Comparison of ENCODE assay signal across 13 cellular contexts in genomic region chr6:39218868-39219567, GRCh38. TPM values are rescaled to one million over a fixed set of nuclear protein-coding genes. Genes with fewer than 3 reads are reported as not detected.
DNase-seq lines count a peak whose midpoint lies in the region; ATAC-seq and TF ChIP-seq lines count a peak whose summit lies in the region.
"Had no signal": no experiment of that assay in that cellular context is flagged by ENCODE, and none has a peak within 500 bp of the region (broad histone marks: within the 10 kb centered on the region; RNA-seq: fewer than 3 reads in every experiment).

No MANE protein-coding gene starts in this region.

- H3F3A ChIP-seq in PC-9 (ENCODE audit: insufficient read depth, low read depth): peaks cover 12% of the 10 kb centered on the region

- no peak overlapping the region for H3K27ac ChIP-seq in BLaER1 treated with 17β-estradiol and CSF1 and Interleukin-3, amounts not matched to agents 10 nM and 100 nM
- H3K27ac ChIP-seq in PC-9: no peak overlapping the region

- H3K27me3 ChIP-seq in BLaER1 treated with 17β-estradiol and CSF1 and Interleukin-3, amounts not matched to agents 10 nM and 100 nM: no peaks in the 10 kb centered on the region
- H3K27me3 ChIP-seq in PC-9 (ENCODE audit: insufficient read depth, low read depth): no peaks in the 10 kb centered on the region

- no peak overlapping the region for H3K9ac ChIP-seq in BLaER1 treated with 17β-estradiol and CSF1 and Interleukin-3, amounts not matched to agents 10 nM and 100 nM

- H2AFZ ChIP-seq in PC-9: no peak overlapping the region

- DNase-seq in PC-9 (no peak), fibroblast of the aortic adventitia (ENCODE audit: low read depth) (peak; percentile 11), hypothalamus (lab: John Stamatoyannopoulos, UW) (no peak), DMS 273 treated with DMSO at 0.1 percent for 48 hours (lab: John Stamatoyannopoulos, UW) (no peak), AG08395 (ENCODE audit: low spot score) (no peak), SHP77 treated with DMSO at 0.1 percent for 48 hours (lab: John Stamatoyannopoulos, UW) (no peak)
- DNase-seq: activated gamma-delta T cell, glutamatergic neuron, NCI-H774 had no signal

- no TSS peak for BruUV-seq in PC-9 (replicated peaks; lab: Mats Ljungman, UMichigan)

- no peak overlapping the region for H3K4me3 ChIP-seq in BLaER1 treated with 17β-estradiol and CSF1 and Interleukin-3, amounts not matched to agents 10 nM and 100 nM
- H3K4me3 ChIP-seq in PC-9 (no peak overlapping the region), fibroblast of the aortic adventitia (ENCODE audit: low read depth, low read length) (no peak overlapping the region)

- H3K9me3 ChIP-seq in BLaER1 treated with 17β-estradiol and CSF1 and Interleukin-3, amounts not matched to agents 10 nM and 100 nM (replicated peaks in 1 of 11): peaks cover 0 to 13% (median 0%) of the 10 kb centered on the region in 11 experiments; a peak in 4 of 22 replicates
- H3K9me3 ChIP-seq in PC-9 (ENCODE audit: insufficient read depth, low read depth): no peaks in the 10 kb centered on the region

- TF ChIP-seq CTCF in PC-9 (conservative IDR thresholded peaks at IDR 0.05) (no peak), fibroblast of the aortic adventitia (IDR thresholded peaks at IDR 0.05; ENCODE audit: insufficient read depth, low read length) (no peak)

- peak; percentile 44 for ATAC-seq in GM21786 (IDR thresholded peaks at IDR 0.05; ENCODE audit: unreplicated experiment)

- H3K36me3 ChIP-seq in BLaER1 treated with 17β-estradiol and CSF1 and Interleukin-3, amounts not matched to agents 10 nM and 100 nM: no peaks in the 10 kb centered on the region
- H3K36me3 ChIP-seq in PC-9 (ENCODE audit: low read depth): peaks cover 13% of the 10 kb centered on the region

- no peaks in the 10 kb centered on the region for H4K20me1 ChIP-seq in BLaER1 treated with 17β-estradiol and CSF1 and Interleukin-3, amounts not matched to agents 10 nM and 100 nM
- H4K20me1 ChIP-seq in PC-9 (ENCODE audit: insufficient read depth): peaks cover 44% of the 10 kb centered on the region

- no peaks in the 10 kb centered on the region for H3K9me2 ChIP-seq in PC-9 (ENCODE audit: insufficient read depth)

- H3K4me1 ChIP-seq in BLaER1 treated with 17β-estradiol and CSF1 and Interleukin-3, amounts not matched to agents 10 nM and 100 nM: peaks cover 0 to 17% (median 12%) of the 10 kb centered on the region in 10 experiments; a peak in 15 of 20 replicates
- H3K4me1 ChIP-seq in PC-9 (replicated peaks; ENCODE audit: insufficient read depth): peaks cover 57% of the 10 kb centered on the region

- intact Hi-C loops in PC-9 (cut with micrococcal nuclease; ENCODE audit: unreplicated experiment): no loop called here

- CTCF ChIA-PET in PC-9 (lab: Charles Lee): interaction anchor here (0.7 kb wide), 1 partner anchor 39 kb away, joined by 4 read pairs; no protein-coding TSS in a partner anchor

- POLR2A ChIA-PET in PC-9 (lab: Charles Lee; ENCODE audit: unreplicated experiment): no interaction called here

- peaks cover 89% of the 10 kb centered on the region for H3K79me2 ChIP-seq in PC-9 (ENCODE audit: low read depth)

- peak overlapping the region in 6 of 11 experiments; percentile 0 to 35 (median 19); a peak in 5 of 22 replicates for H3K4me2 ChIP-seq in BLaER1 treated with 17β-estradiol and CSF1 and Interleukin-3, amounts not matched to agents 10 nM and 100 nM
- H3K4me2 ChIP-seq in PC-9: peak overlapping the region; percentile 9; the same call in 1 of the 2 replicates

RNA-seq across cellular contexts. Expression of gene KCNK5, which starts 10.3 kb away (rescaled TPM):
- total RNA-seq in PC-9 (2021) (11.9 and 14.3 TPM in 2 replicates), fibroblast of the aortic adventitia (ENCODE audit: low replicate concordance) (under 0.01 TPM in 1 of 2 replicates, not detected in the other)
- total RNA-seq: dermis microvascular lymphatic vessel endothelial cell, LHCN-M2 had no signal

Comparison
In these comparisons a context has a peak if more than half of its experiments do, and no peak if none do; other contexts are left out.
1. RNA of gene KCNK5, which starts 10.3 kb away (total RNA-seq): 11.9 to 14.3 TPM in PC-9; under 0.01 TPM in fibroblast of the aortic adventitia; every median in the first group is over 10 times any median in the second.